Comparison of ENCODE assay signal across 20 cellular contexts in genomic region chr17:16908282-16908681, GRCh38.
"Had no signal": no experiment of that assay in that cellular context is flagged by ENCODE, and none has a peak within 500 bp of the region (broad histone marks: within the 10 kb centered on the region; RNA-seq: fewer than 3 reads in every experiment).

No MANE protein-coding gene starts in this region.

- H3K4me1 ChIP-seq: ascending aorta, esophagus muscularis mucosa, foreskin keratinocyte, pancreas, psoas muscle, uterus had no signal

- ATAC-seq: activated CD4-positive, alpha-beta T cell treated with anti-CD3 and anti-CD28 coated beads for 36 hours; foreskin keratinocyte; mucosa of descending colon; pancreas; psoas muscle; stimulated activated naive CD8-positive, alpha-beta T cell treated with anti-CD3 and anti-CD28 coated beads, Interleukin-15, Interleukin-2, amounts not matched to agents 100 U/mL and 50 U/mL, for 24 hours had no signal

- H3K27me3 ChIP-seq: ascending aorta, pancreas, uterus had no signal

- H3K4me3 ChIP-seq: ascending aorta, esophagus muscularis mucosa, left ventricle myocardium inferior, lung, mucosa of descending colon, pancreas, psoas muscle, uterus had no signal

- DNase-seq: activated CD4-positive, alpha-beta T cell treated with anti-CD3 and anti-CD28 coated beads for 36 hours; activated CD4-positive, CD25-positive, alpha-beta regulatory T cell; activated gamma-delta T cell; activated naive CD8-positive, alpha-beta T cell treated with anti-CD3 and anti-CD28 coated beads, Interleukin-2, amount 10 ng/mL, durations not matched to agents 7 days and 5 days; caudate nucleus; cortex of kidney; foreskin keratinocyte; left ventricle myocardium inferior; mesendoderm; mucosa of descending colon; nephron progenitor cell; pancreas; stimulated activated CD4-positive, alpha-beta T cell treated with anti-CD3 and anti-CD28 coated beads, Interleukin-2, amount 100 ng/mL, for 48 hours; stimulated activated naive CD8-positive, alpha-beta T cell treated with anti-CD3 and anti-CD28 coated beads, Interleukin-15, Interleukin-2, amounts not matched to agents 100 U/mL and 50 U/mL, for 24 hours; uterus had no signal

- H3K27ac ChIP-seq: ascending aorta, esophagus muscularis mucosa, foreskin keratinocyte, left ventricle myocardium inferior, neutrophil, pancreas, psoas muscle, uterus had no signal

- H3K9me3 ChIP-seq: ascending aorta, esophagus muscularis mucosa, left ventricle myocardium inferior, mucosa of descending colon, neutrophil, pancreas, psoas muscle, uterus had no signal

- H3K36me3 ChIP-seq: ascending aorta, esophagus muscularis mucosa, left ventricle myocardium inferior, neutrophil, pancreas, uterus had no signal

- FAIRE-seq: pancreas had no signal
